In the genomic region with DNA sequence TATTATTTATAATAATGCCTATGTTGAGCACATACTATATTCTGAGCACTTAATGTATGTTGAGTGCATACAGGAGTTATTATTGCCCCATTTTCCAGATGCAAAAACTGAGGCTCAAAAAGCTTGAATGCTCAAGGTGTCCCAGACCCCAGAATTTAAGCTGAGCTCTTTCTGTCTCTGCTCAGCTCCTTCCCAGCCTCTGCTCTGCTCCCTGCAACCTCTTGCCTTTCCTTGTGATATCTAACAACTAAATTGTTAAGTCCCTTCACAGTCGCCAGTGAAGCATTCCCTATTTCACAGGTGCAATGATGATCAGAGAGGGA, we compare ENCODE assay signal across 15 cellular contexts. TPM values are rescaled to one million over a fixed set of nuclear protein-coding genes. Genes with fewer than 3 reads are reported as not detected.
DNase-seq lines count a peak whose midpoint lies in the region; ATAC-seq and TF ChIP-seq lines count a peak whose summit lies in the region.
"Had no signal": no experiment of that assay in that cellular context is flagged by ENCODE, and none has a peak within 500 bp of the region (broad histone marks: within the 10 kb centered on the region; RNA-seq: fewer than 3 reads in every experiment).

No MANE protein-coding gene starts in this region.

- peak overlapping the region; percentile 79 for H3K4me2 ChIP-seq in GM23338
- H3K4me2 ChIP-seq in OCI-LY7 (ENCODE audit: low read length): 0 out of 2 replicates have a peak overlapping the region, but pooled peaks have one; percentile 0
- H3K4me2 ChIP-seq: KMS-11 had no signal

- peaks cover 10% of the 10 kb centered on the region for H3K36me3 ChIP-seq in GM23338 (ENCODE audit: insufficient read depth)
- no peaks in the 10 kb centered on the region for H3K36me3 ChIP-seq in OCI-LY7 (ENCODE audit: insufficient read depth, low read length)
- H3K36me3 ChIP-seq in iPS-20b (ENCODE audit: insufficient read depth, low read depth, low read length): peaks cover 48% of the 10 kb centered on the region
- peaks cover 0 to 7% (median 0%) of the 10 kb centered on the region in 4 donors for H3K36me3 ChIP-seq in stomach
- H3K36me3 ChIP-seq: esophagus muscularis mucosa had no signal

- H3K79me2 ChIP-seq in GM23338 (replicated peaks; ENCODE audit: insufficient read depth) (peaks cover 55% of the 10 kb centered on the region), OCI-LY7 (ENCODE audit: insufficient read depth, low read depth, low read length) (no peaks in the 10 kb centered on the region)

- ATAC-seq in GM23338 (no peak), GM19023 (IDR thresholded peaks at IDR 0.05; ENCODE audit: unreplicated experiment) (no peak), GM19395 (IDR thresholded peaks at IDR 0.05; ENCODE audit: unreplicated experiment) (no peak)
- ATAC-seq: CD8-positive, alpha-beta T cell had no signal

- H3K27me3 ChIP-seq in GM23338 (ENCODE audit: insufficient read depth): no peaks in the 10 kb centered on the region
- H3K27me3 ChIP-seq in iPS-20b (ENCODE audit: insufficient read depth, low read length): peaks cover 3% of the 10 kb centered on the region; the same call in 1 of the 2 replicates
- peaks cover 0 to 89% (median 30%) of the 10 kb centered on the region in 3 donors for H3K27me3 ChIP-seq in stomach

- H3K9ac ChIP-seq in iPS-20b (ENCODE audit: low read depth, low read length): no peak overlapping the region; the same call in 1 of the 2 replicates
- H3K9ac ChIP-seq: KMS-11 had no signal

- H4K20me1 ChIP-seq in GM23338 (replicated peaks; ENCODE audit: insufficient read depth) (peaks cover 23% of the 10 kb centered on the region), OCI-LY7 (ENCODE audit: insufficient read depth, low read length) (no peaks in the 10 kb centered on the region)

- TF ChIP-seq CTCF in GM23338 (conservative IDR thresholded peaks at IDR 0.05; ENCODE audit: low read depth in 2 of 2) (no peak), OCI-LY7 (conservative IDR thresholded peaks at IDR 0.05; ENCODE audit: low read length) (no peak), stomach (IDR thresholded peaks at IDR 0.05) (no peak)

- peak overlapping the region; percentile 88 for H3K4me3 Mint-ChIP-seq in GM23338
- H3K4me3 Mint-ChIP-seq: activated CD4-positive, alpha-beta T cell treated with anti-CD3 and anti-CD28 coated beads for 36 hours; CD8-positive, alpha-beta T cell had no signal

- H3K9me3 ChIP-seq in OCI-LY7 (ENCODE audit: low read length) (no peaks in the 10 kb centered on the region), iPS-20b (ENCODE audit: insufficient read depth, low read depth, low read length) (no peaks in the 10 kb centered on the region), stomach (no peaks in the 10 kb centered on the region)
- H3K9me3 ChIP-seq: esophagus muscularis mucosa had no signal

- no peak for TF ChIP-seq POLR2A in stomach (IDR thresholded peaks at IDR 0.05)

- H3K9me3 Mint-ChIP-seq in GM23338: no peaks in the 10 kb centered on the region; the same call in 2 of the 3 replicates
- H3K9me3 Mint-ChIP-seq: CD8-positive, alpha-beta T cell; T-cell had no signal

- no peaks in the 10 kb centered on the region for H3K9me2 ChIP-seq in GM23338 (ENCODE audit: insufficient read depth)
- no peaks in the 10 kb centered on the region for H3K9me2 ChIP-seq in OCI-LY7 (ENCODE audit: insufficient read depth, low read length)

- H3K27ac Mint-ChIP-seq in GM23338: peak overlapping the region; percentile 92; the same call in 1 of the 2 replicates
- H3K27ac Mint-ChIP-seq: activated CD4-positive, alpha-beta T cell treated with anti-CD3 and anti-CD28 coated beads for 36 hours; CD8-positive, alpha-beta T cell; T-cell had no signal

- BruUV-seq in OCI-LY7 (replicated peaks; lab: Mats Ljungman, UMichigan): no TSS peak

- TF ChIP-seq EP300 in stomach (IDR thresholded peaks at IDR 0.05): no peak

- H2AFZ ChIP-seq in GM23338 (no peak overlapping the region), OCI-LY7 (ENCODE audit: low read length) (no peak overlapping the region)

- POLR2A ChIA-PET in OCI-LY7 (lab: Charles Lee): no interaction called here

- peaks cover 36% of the 10 kb centered on the region for H3K4me1 Mint-ChIP-seq in GM23338

- peak overlapping the region; percentile 78; the same call in 1 of the 2 replicates for H3K27ac ChIP-seq in GM23338 (ENCODE audit: low read depth)
- no peak overlapping the region for H3K27ac ChIP-seq in OCI-LY7 (ENCODE audit: low read depth, low read length, poor library complexity, severe bottlenecking)
- no peak overlapping the region for H3K27ac ChIP-seq in iPS-20b (ENCODE audit: low read length)
- H3K27ac ChIP-seq in stomach: peak overlapping the region in 3 of 5 donors; percentile 58 to 73 (median 70)
- H3K27ac ChIP-seq: KMS-11 had no signal

- CTCF ChIA-PET in OCI-LY7 (lab: Charles Lee; ENCODE audit: unreplicated experiment): no interaction called here

- H3K4me1 ChIP-seq in GM23338 (ENCODE audit: insufficient read depth) (peaks cover 19% of the 10 kb centered on the region), OCI-LY7 (ENCODE audit: insufficient read depth, low read length, poor library complexity, severe bottlenecking) (peaks cover 21% of the 10 kb centered on the region), iPS-20b (ENCODE audit: insufficient read depth, low read length) (peaks cover 14% of the 10 kb centered on the region), stomach (peaks cover 28 to 50% (median 41%) of the 10 kb centered on the region in 4 donors)

- intact Hi-C loops in OCI-LY7 (cut with micrococcal nuclease; ENCODE audit: unreplicated experiment) (no loop called here), stomach (cut with DNase I; ENCODE audit: low total_unique reads) (no loop called here)

- 57 to 84% (median 70%) methylated on average over 1 of the region's 1 CpG for WGBS in stomach, 5 donors

- peaks cover 49% of the 10 kb centered on the region for H3K36me3 Mint-ChIP-seq in GM23338 (ENCODE audit: low read depth)
- H3K36me3 Mint-ChIP-seq: CD8-positive, alpha-beta T cell; T-cell had no signal

- H3K4me3 ChIP-seq in GM23338 (peak overlapping the region; percentile 66), OCI-LY7 (ENCODE audit: low read depth, low read length, poor library complexity, severe bottlenecking) (no peak overlapping the region), iPS-20b (ENCODE audit: low read length) (peak overlapping the region; percentile 63), stomach (no peak overlapping the region)

- peaks cover 21% of the 10 kb centered on the region for H3K27me3 Mint-ChIP-seq in GM23338 (ENCODE audit: insufficient read depth, low read depth, poor library complexity)

- peaks cover 25% of the 10 kb centered on the region for H3F3A ChIP-seq in GM23338 (replicated peaks; ENCODE audit: low read depth)

- DNase-seq in GM23338 (ENCODE audit: low spot score) (no peak), OCI-LY7 (ENCODE audit: low spot score) (no peak), stomach (no peak), NCI-H2081 treated with DMSO at 0.1 percent for 48 hours (lab: John Stamatoyannopoulos, UW) (no peak)
- DNase-seq: NCI-H1930 had no signal

TF ChIP-seq in GM23338, 12 proteins besides CTCF, POLR2A, EP300 and RAD21 (continues in another document):
- TF ChIP-seq EZH2 (IDR thresholded peaks at IDR 0.05; ENCODE audit: low read depth, unreplicated experiment): no peak
- no peak for TF ChIP-seq ETS1 (IDR thresholded peaks at IDR 0.05)
- TF ChIP-seq ZNF114 (CRISPR knock-in tag; IDR thresholded peaks at IDR 0.05): no peak
- no peak for TF ChIP-seq STAT1 (IDR thresholded peaks at IDR 0.05; ENCODE audit: unreplicated experiment)
- no peak for TF ChIP-seq ZNF331 (CRISPR knock-in tag; IDR thresholded peaks at IDR 0.05; ENCODE audit: low read depth)
- TF ChIP-seq EZH2phosphoT487 (IDR thresholded peaks at IDR 0.05; ENCODE audit: unreplicated experiment): no peak

RNA-seq across cellular contexts. Expression of gene NOTCH3, which starts 4.2 kb away (rescaled TPM):
- 151 and 172 TPM in 2 replicates for total RNA-seq in GM23338 (2014; rRNA removed; shearing (Covaris generic))
- polyA plus RNA-seq in GM23338 (2016; fragmentation: Nextera tagmentation; extraction: Ambion mirVana) (24.3 and 25.0 TPM in 2 replicates), stomach (10 to 100 TPM in 1 of 3 donors, 1 to 10 TPM in 2; 1.2 to 12.6 (median 2.2) TPM)
- not detected in 2 replicates for total RNA-seq in OCI-LY7 (2014; rRNA removed; shearing (Covaris generic))
- total RNA-seq in OCI-LY7 (2022) (0.25 and 0.28 TPM in 2 replicates), stomach (10 to 100 TPM; 22.5 to 54.5 (median 24.4) TPM)
- total RNA-seq: CD8-positive, alpha-beta T cell had no signal

RNA-seq across cellular contexts. Expression of gene EPHX3, which starts 35.6 kb away (rescaled TPM):
- 15.0 and 24.8 TPM in 2 replicates for total RNA-seq in GM23338 (2014; rRNA removed; shearing (Covaris generic))
- polyA plus RNA-seq in GM23338 (2016; fragmentation: Nextera tagmentation; extraction: Ambion mirVana) (19.7 and 19.8 TPM in 2 replicates), stomach (10 to 100 TPM in 1 of 3 donors, under 1 TPM in 1, not detected in 1; 0.31 to 12.8 TPM)
- 0.08 and 0.25 TPM in 2 replicates for total RNA-seq in OCI-LY7 (2014; rRNA removed; shearing (Covaris generic))
- total RNA-seq in OCI-LY7 (2022) (0.67 and 0.74 TPM in 2 replicates), stomach (1 to 10 TPM in 2 of 5 donors, not detected in 3; 1.1 to 4.2 TPM)
- total RNA-seq: lung microvascular endothelial cell, RPMI7951 had no signal

Comparison
In these comparisons a context has a peak if more than half of its experiments do, and no peak if none do; other contexts are left out.
1. H3K27ac ChIP-seq: peak in GM23338 (single experiment) and stomach (3 of 5); none in OCI-LY7 (single experiment) and iPS-20b (single experiment).
2. H3K4me3 ChIP-seq: peak in GM23338 (single experiment) and iPS-20b (single experiment); none in OCI-LY7 (single experiment) and stomach (0 of 4).
3. RNA of gene NOTCH3, which starts 4.2 kb away (total RNA-seq): 151 to 172 TPM in GM23338 and 22.5 to 54.5 TPM in stomach; 0.25 to 0.28 TPM in OCI-LY7; every median in the first group is over 10 times any median in the second.